ENCODE assay signal across 10 cellular contexts in the genomic region with DNA sequence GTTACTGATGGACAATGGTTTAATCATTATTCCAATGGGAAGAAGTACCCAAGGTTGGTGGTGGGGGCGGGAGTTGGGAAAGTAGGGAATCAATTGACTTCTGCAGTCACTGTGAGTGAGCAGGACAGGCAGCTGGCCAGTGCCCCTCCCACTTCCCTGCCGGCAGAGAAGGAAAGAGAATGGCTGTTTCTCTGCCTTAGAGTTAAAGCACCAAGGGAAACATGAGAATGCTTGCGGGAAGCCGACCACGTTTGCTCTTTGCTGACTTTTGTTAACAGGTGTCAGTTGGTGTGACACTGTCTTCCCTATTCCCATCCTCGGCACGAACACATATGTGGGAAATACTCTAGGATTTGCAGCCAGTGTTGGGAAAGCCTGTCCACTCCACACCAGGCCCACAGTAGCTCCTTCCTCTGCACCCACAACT. TPM values are rescaled to one million over a fixed set of nuclear protein-coding genes. Genes with fewer than 3 reads are reported as not detected.
A peak's percentile ranks its signal among the peaks of the same experiment; 100 is the strongest.
DNase-seq lines count a peak whose midpoint lies in the region; ATAC-seq and TF ChIP-seq lines count a peak whose summit lies in the region.
"Had no signal": no experiment of that assay in that cellular context is flagged by ENCODE, and none has a peak within 500 bp of the region (broad histone marks: within the 10 kb centered on the region; RNA-seq: fewer than 3 reads in every experiment).

No MANE protein-coding gene starts in this region.

- no peaks in the 10 kb centered on the region for H3K27me3 ChIP-seq in SJCRH30
- no peaks in the 10 kb centered on the region for H3K27me3 ChIP-seq in foreskin keratinocyte

- CTCF ChIA-PET in activated CD8-positive, alpha-beta memory T cell treated with anti-CD3 and anti-CD28 coated beads, Interleukin-2, amount 10 ng/mL, durations not matched to agents 7 days and 5 days (lab: Charles Lee): no interaction called here

- no peaks in the 10 kb centered on the region for H3K36me3 Mint-ChIP-seq in nephron progenitor cell (ENCODE audit: low read depth)
- no peaks in the 10 kb centered on the region for H3K36me3 Mint-ChIP-seq in activated CD8-positive, alpha-beta memory T cell treated with anti-CD3 and anti-CD28 coated beads, Interleukin-2, amount 10 ng/mL, durations not matched to agents 7 days and 5 days

- H3K36me3 ChIP-seq in SJCRH30: no peaks in the 10 kb centered on the region

- no peaks in the 10 kb centered on the region for H3K9me3 ChIP-seq in SJCRH30 (replicated peaks)

- peaks cover 16% of the 10 kb centered on the region for H3K4me1 Mint-ChIP-seq in nephron progenitor cell
- no peaks in the 10 kb centered on the region for H3K4me1 Mint-ChIP-seq in activated CD8-positive, alpha-beta memory T cell treated with anti-CD3 and anti-CD28 coated beads, Interleukin-2, amount 10 ng/mL, durations not matched to agents 7 days and 5 days

- ATAC-seq in foreskin keratinocyte (peak; percentile 40), GM19395 (IDR thresholded peaks at IDR 0.05; ENCODE audit: unreplicated experiment) (no peak), HG03135 (IDR thresholded peaks at IDR 0.05; ENCODE audit: unreplicated experiment) (no peak)
- no peak for ATAC-seq in activated CD8-positive, alpha-beta memory T cell treated with anti-CD3 and anti-CD28 coated beads, Interleukin-2, amount 10 ng/mL, durations not matched to agents 7 days and 5 days
- ATAC-seq: activated CD8-positive, alpha-beta T cell treated with anti-CD3 and anti-CD28 coated beads, Interleukin-2, amount 10 ng/mL, durations not matched to agents 7 days and 5 days had no signal

- H3K4me3 ChIP-seq in SJCRH30: peak overlapping the region; percentile 30

- TF ChIP-seq CTCF in foreskin keratinocyte (conservative IDR thresholded peaks at IDR 0.05) (no peak), nephron progenitor cell (IDR thresholded peaks at IDR 0.05) (no peak)

- H3K27me3 Mint-ChIP-seq in nephron progenitor cell (ENCODE audit: low read depth, poor library complexity): peaks cover 3% of the 10 kb centered on the region
- H3K27me3 Mint-ChIP-seq in activated CD8-positive, alpha-beta memory T cell treated with anti-CD3 and anti-CD28 coated beads, Interleukin-2, amount 10 ng/mL, durations not matched to agents 7 days and 5 days: no peaks in the 10 kb centered on the region
- H3K27me3 Mint-ChIP-seq: CD4-positive, alpha-beta T cell had no signal

- no peak overlapping the region for H3K27ac Mint-ChIP-seq in nephron progenitor cell
- no peak overlapping the region for H3K27ac Mint-ChIP-seq in activated CD8-positive, alpha-beta memory T cell treated with anti-CD3 and anti-CD28 coated beads, Interleukin-2, amount 10 ng/mL, durations not matched to agents 7 days and 5 days
- H3K27ac Mint-ChIP-seq: activated CD8-positive, alpha-beta T cell treated with anti-CD3 and anti-CD28 coated beads, Interleukin-2, amount 10 ng/mL, durations not matched to agents 7 days and 5 days; CD4-positive, alpha-beta T cell had no signal

- DNase-seq in AG08396 (ENCODE audit: low spot score) (peak; percentile 56), SJCRH30 (peak; percentile 87 to 93), foreskin keratinocyte (no peak), nephron progenitor cell (peak; percentile 45), RPMI8226 (no peak)
- no peak for DNase-seq in activated CD8-positive, alpha-beta memory T cell treated with anti-CD3 and anti-CD28 coated beads, Interleukin-2, amount 10 ng/mL, durations not matched to agents 7 days and 5 days
- DNase-seq: activated CD8-positive, alpha-beta T cell treated with anti-CD3 and anti-CD28 coated beads, Interleukin-2, amount 10 ng/mL, durations not matched to agents 7 days and 5 days; CD4-positive, alpha-beta T cell had no signal

- H3K4me3 Mint-ChIP-seq in nephron progenitor cell: no peak overlapping the region
- no peak overlapping the region for H3K4me3 Mint-ChIP-seq in activated CD8-positive, alpha-beta memory T cell treated with anti-CD3 and anti-CD28 coated beads, Interleukin-2, amount 10 ng/mL, durations not matched to agents 7 days and 5 days
- H3K4me3 Mint-ChIP-seq: activated CD8-positive, alpha-beta T cell treated with anti-CD3 and anti-CD28 coated beads, Interleukin-2, amount 10 ng/mL, durations not matched to agents 7 days and 5 days; CD4-positive, alpha-beta T cell had no signal

- H3K27ac ChIP-seq in SJCRH30 (peak overlapping the region; percentile 86), foreskin keratinocyte (no peak overlapping the region)

- H3K9me3 Mint-ChIP-seq in nephron progenitor cell: no peaks in the 10 kb centered on the region
- H3K9me3 Mint-ChIP-seq in activated CD8-positive, alpha-beta memory T cell treated with anti-CD3 and anti-CD28 coated beads, Interleukin-2, amount 10 ng/mL, durations not matched to agents 7 days and 5 days (ENCODE audit: low read depth): no peaks in the 10 kb centered on the region
- H3K9me3 Mint-ChIP-seq: CD4-positive, alpha-beta T cell had no signal

- peaks cover 26% of the 10 kb centered on the region for H3K4me1 ChIP-seq in SJCRH30
- H3K4me1 ChIP-seq in foreskin keratinocyte: no peaks in the 10 kb centered on the region

RNA-seq across cellular contexts. Expression of a gene that starts 33.5 kb away (rescaled TPM):
- total RNA-seq in SJCRH30 (2014; rRNA removed; shearing (Covaris generic)): 18.0 and 23.9 TPM in 2 replicates
- total RNA-seq in foreskin keratinocyte: 31.9 and 33.0 TPM in 2 replicates
- 15.8 and 20.2 TPM in 2 replicates for polyA plus RNA-seq in foreskin keratinocyte
- total RNA-seq in activated CD8-positive, alpha-beta memory T cell treated with anti-CD3 and anti-CD28 coated beads, Interleukin-2, amount 10 ng/mL, durations not matched to agents 7 days and 5 days: 10 to 100 TPM; 19.4 to 20.6 TPM

RNA-seq across cellular contexts. Expression of a gene that starts 36.1 kb away (rescaled TPM):
- not detected in 2 replicates for total RNA-seq in SJCRH30 (2014; rRNA removed; shearing (Covaris generic))
- not detected in 2 replicates for total RNA-seq in foreskin keratinocyte
- polyA plus RNA-seq in foreskin keratinocyte: 0.04 TPM in 1 of 2 replicates, not detected in the other
- total RNA-seq in activated CD8-positive, alpha-beta memory T cell treated with anti-CD3 and anti-CD28 coated beads, Interleukin-2, amount 10 ng/mL, durations not matched to agents 7 days and 5 days: not detected
- total RNA-seq: activated CD8-positive, alpha-beta T cell treated with anti-CD3 and anti-CD28 coated beads, Interleukin-2, amount 10 ng/mL, durations not matched to agents 7 days and 5 days; CD4-positive, alpha-beta T cell had no signal

Comparison
In these comparisons a context has a peak if more than half of its experiments do, and no peak if none do; other contexts are left out.
1. DNase-seq: peak in AG08396 (single experiment), SJCRH30 (2 of 2) and nephron progenitor cell (single experiment); none in foreskin keratinocyte (0 of 2), activated CD8-positive, alpha-beta memory T cell treated with anti-CD3 and anti-CD28 coated beads, Interleukin-2, amount 10 ng/mL, durations not matched to agents 7 days and 5 days (single experiment) and RPMI8226 (single experiment).